Comparison of ENCODE assay signal across 8 cellular contexts in the genomic region with DNA sequence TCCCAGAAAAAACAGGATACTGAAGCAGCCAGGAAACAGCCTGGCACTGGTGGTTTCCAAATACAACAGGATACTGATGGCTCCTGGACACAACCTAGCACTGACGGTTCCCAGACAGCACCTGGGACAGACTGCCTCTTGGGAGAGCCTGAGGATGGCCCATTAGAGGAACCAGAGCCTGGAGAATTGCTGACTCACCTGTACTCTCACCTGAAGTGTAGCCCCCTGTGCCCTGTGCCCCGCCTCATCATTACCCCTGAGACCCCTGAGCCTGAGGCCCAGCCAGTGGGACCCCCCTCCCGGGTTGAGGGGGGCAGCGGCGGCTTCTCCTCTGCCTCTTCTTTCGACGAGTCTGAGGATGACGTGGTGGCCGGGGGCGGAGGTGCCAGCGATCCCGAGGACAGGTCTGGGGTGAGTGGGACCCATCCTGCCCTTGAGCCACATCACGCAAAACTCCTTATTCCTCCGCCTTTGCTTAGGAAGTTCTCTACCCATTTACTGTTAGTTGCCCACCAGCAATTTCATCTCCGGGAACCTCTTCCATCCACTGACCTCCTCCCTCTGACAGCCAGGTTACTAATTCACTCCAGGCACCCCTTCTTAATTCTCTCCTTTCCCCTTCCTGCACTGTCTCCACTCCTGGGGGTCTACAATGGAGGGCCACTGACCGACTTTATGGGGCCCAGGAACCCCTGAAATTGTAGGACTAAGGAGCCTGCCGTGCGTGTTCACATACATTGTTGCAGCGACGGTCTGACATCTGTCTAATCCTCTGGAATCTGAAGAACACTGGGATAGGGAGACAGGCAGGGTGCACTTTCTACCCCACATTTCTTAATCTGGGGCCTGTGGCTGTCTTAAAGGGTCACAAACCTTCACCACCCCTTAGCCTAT. TPM values are rescaled to one million over a fixed set of nuclear protein-coding genes. Genes with fewer than 3 reads are reported as not detected.
DNase-seq lines count a peak whose midpoint lies in the region; ATAC-seq, FAIRE-seq and TF ChIP-seq lines count a peak whose summit lies in the region.

No MANE protein-coding gene starts in this region.

- H3K9me3 Mint-ChIP-seq in naive thymus-derived CD8-positive, alpha-beta T cell = no peaks in the 10 kb centered on the region

- H2BK20ac ChIP-seq in H1 (ENCODE audit: low read length) = no peak overlapping the region

- H2BK5ac ChIP-seq in H1 (ENCODE audit: low read depth, low read length) = peak overlapping the region; percentile 84; the same call in 1 of the 2 replicates

- POLR2A ChIA-PET in PC-9 (lab: Charles Lee; ENCODE audit: unreplicated experiment) (interaction anchor here (0.5 to 1.9 kb wide), 5 partner anchors 32 to 765 kb away, joined by 3 to 10 read pairs (median 5); a partner anchor contains a TSS), H1 (lab: Charles Lee; ENCODE audit: partially characterized antibody) (interaction anchor here (0.7 to 2.4 kb wide), 14 partner anchors 14 to 81 kb away, joined by 3 to 28 read pairs (median 4); a partner anchor contains a TSS)
- POLR2A ChIA-PET in naive thymus-derived CD8-positive, alpha-beta T cell (lab: Charles Lee) = interaction anchor here (0.6 to 2.5 kb wide), 8 partner anchors 10 to 545 kb away, joined by 3 to 23 read pairs (median 4); a partner anchor contains a TSS

- TF ChIP-seq POLR2A in H1 (IDR thresholded peaks at IDR 0.05; ENCODE audit: control extremely low read depth in 1 of 2, low read depth in 2 of 2, low read length in 2 of 2) = peak in 1 of 2 experiments; percentile 39; a peak in 1 of 3 replicates

- peak overlapping the region; percentile 99 for H3K27ac ChIP-seq in PC-9
- H3K27ac ChIP-seq in H1 (ENCODE audit: low read depth, low read length) = no peak overlapping the region

- 0 out of 2 replicates have a peak overlapping the region, but pooled peaks have one; percentile 61 for H2BK15ac ChIP-seq in H1 (ENCODE audit: low read length)

- H3K56ac ChIP-seq in H1 (replicated peaks; ENCODE audit: insufficient read length, low read depth, low read length) = no peak overlapping the region

- H2AFZ ChIP-seq in PC-9 = no peak overlapping the region
- no peak overlapping the region for H2AFZ ChIP-seq in H1 (ENCODE audit: low read length)

- H3K9me2 ChIP-seq in PC-9 (ENCODE audit: insufficient read depth) = no peaks in the 10 kb centered on the region

- TF ChIP-seq CTCF in PC-9 (conservative IDR thresholded peaks at IDR 0.05) (no peak), H1 (IDR thresholded peaks at IDR 0.05; ENCODE audit: control extremely low read depth in 1 of 3, insufficient read depth in 1 of 3, low read depth in 1 of 3, low read length in 3 of 3) (no peak)

- H3K79me2 ChIP-seq in PC-9 (ENCODE audit: low read depth) (peaks cover 57% of the 10 kb centered on the region), H1 (ENCODE audit: control insufficient read depth in 1 of 2, insufficient read depth in 2 of 2, low read length in 2 of 2) (peaks cover 0 to 36% of the 10 kb centered on the region in 2 experiments; a peak in 2 of 4 replicates)

- peak overlapping the region; percentile 68 for H4K8ac ChIP-seq in H1 (ENCODE audit: extremely low read depth, insufficient read depth, low read length)

- peak overlapping the region; percentile 75 for H3K4me3 ChIP-seq in PC-9
- H3K4me3 ChIP-seq in H1 (ENCODE audit: extremely low read depth in 1 of 4, insufficient read depth in 2 of 4, low read depth in 3 of 4, low read length in 4 of 4) = peak overlapping the region; percentile 72 to 94 (median 90)

- H3K18ac ChIP-seq in H1 (ENCODE audit: extremely low read depth, low read length) = peak overlapping the region; percentile 0; the same call in 1 of the 2 replicates

- H3K36me3 ChIP-seq in PC-9 (ENCODE audit: low read depth) = peaks cover 7% of the 10 kb centered on the region; the same call in 1 of the 2 replicates
- H3K36me3 ChIP-seq in H1 (ENCODE audit: control insufficient read depth in 2 of 4, insufficient read depth in 4 of 4, low read length in 3 of 4) = peaks cover 0 to 2% (median 0%) of the 10 kb centered on the region in 4 experiments; a peak in 2 of 8 replicates

- H3K27me3 ChIP-seq in PC-9 (ENCODE audit: insufficient read depth, low read depth) = no peaks in the 10 kb centered on the region
- H3K27me3 ChIP-seq in H1 (replicated peaks in 1 of 4; ENCODE audit: control insufficient read depth in 3 of 4, extremely low read depth in 1 of 4, insufficient read depth in 3 of 4, low read length in 3 of 4) = no peaks in the 10 kb centered on the region

- no peaks in the 10 kb centered on the region for H3K9me3 ChIP-seq in PC-9 (ENCODE audit: insufficient read depth, low read depth)
- no peaks in the 10 kb centered on the region for H3K9me3 ChIP-seq in H1 (ENCODE audit: insufficient read depth in 2 of 2, low read depth in 1 of 2, low read length in 1 of 2)

- intact Hi-C loops in PC-9 (cut with micrococcal nuclease; ENCODE audit: unreplicated experiment) = loop anchor here (5.0 kb wide), 3 partner anchors 106 to 509 kb away; a partner anchor contains a TSS

- peak overlapping the region; percentile 94; the same call in 1 of the 2 replicates for H2BK12ac ChIP-seq in H1 (ENCODE audit: low read depth, low read length)

- H4K5ac ChIP-seq in H1 (ENCODE audit: insufficient read length, low read depth, low read length) = no peak overlapping the region

- peak overlapping the region; percentile 98 for H3K4me2 ChIP-seq in PC-9
- peak overlapping the region; percentile 96 to 100 for H3K4me2 ChIP-seq in H1 (ENCODE audit: insufficient read depth in 1 of 2, low read depth in 2 of 2, low read length in 2 of 2)

- no peak overlapping the region for H4K91ac ChIP-seq in H1 (replicated peaks; ENCODE audit: insufficient read length, low read length)

- peaks cover 0 to 7% (median 0%) of the 10 kb centered on the region in 3 donors for H3K36me3 Mint-ChIP-seq in naive thymus-derived CD8-positive, alpha-beta T cell

- H3K14ac ChIP-seq in H1 (ENCODE audit: insufficient read length) = no peak overlapping the region

- H3K4me1 ChIP-seq in PC-9 (replicated peaks; ENCODE audit: insufficient read depth) (peaks cover 33% of the 10 kb centered on the region), H1 (replicated peaks in 1 of 4; ENCODE audit: control insufficient read depth in 3 of 4, insufficient read depth in 4 of 4, low read length in 3 of 4) (peaks cover 0 to 25% (median 8%) of the 10 kb centered on the region in 4 experiments; a peak in 6 of 7 replicates)

- TSS peak; percentile 28 for BruUV-seq in PC-9 (replicated peaks; lab: Mats Ljungman, UMichigan)

- H3K23ac ChIP-seq in H1 (ENCODE audit: insufficient read length) = no peak overlapping the region

- peak overlapping the region; percentile 45 to 90 (median 84) for H3K9ac ChIP-seq in H1 (replicated peaks in 1 of 4; ENCODE audit: extremely low read depth in 1 of 4, low read depth in 3 of 4, low read length in 3 of 4)

- peak overlapping the region; percentile 80 to 98 (median 90) for H3K4me3 Mint-ChIP-seq in naive thymus-derived CD8-positive, alpha-beta T cell

- peak; percentile 43 for DNase-seq in EL
- peak; percentile 29 to 41 for DNase-seq in PC-9
- DNase-seq in H1 (ENCODE audit: low read depth in 1 of 2, low spot score in 2 of 2) = no peak
- no peak for DNase-seq in naive thymus-derived CD8-positive, alpha-beta T cell
- DNase-seq in NCI-H128 (lab: John Stamatoyannopoulos, UW; ENCODE audit: unreplicated experiment) = no peak
- DNase-seq in cerebellar nuclear complex (lab: John Stamatoyannopoulos, UW) = no peak
- no peak for DNase-seq in kidney glomerular epithelial cell (lab: John Stamatoyannopoulos, UW)

- peak overlapping the region; percentile 76 for H2AK5ac ChIP-seq in H1 (ENCODE audit: low read depth, low read length)

- TF ChIP-seq EP300 in H1 (IDR thresholded peaks at IDR 0.05; ENCODE audit: borderline replicate concordance in 1 of 2, low read depth in 2 of 2, low read length in 2 of 2) = no peak

- no peak for TF ChIP-seq RAD21 in H1 (IDR thresholded peaks at IDR 0.05 in 1 of 2, conservative IDR thresholded peaks at IDR 0.05 in 1 of 2; ENCODE audit: low read depth in 2 of 2, low read length in 2 of 2)

- H3K27ac Mint-ChIP-seq in naive thymus-derived CD8-positive, alpha-beta T cell = peak overlapping the region; percentile 79 to 99 (median 92)

- peaks cover 38 to 78% (median 76%) of the 10 kb centered on the region in 4 donors for H3K4me1 Mint-ChIP-seq in naive thymus-derived CD8-positive, alpha-beta T cell

- no peak overlapping the region for H2BK120ac ChIP-seq in H1 (replicated peaks; ENCODE audit: low read depth, low read length)

- WGBS in H1 (ENCODE audit: extremely low coverage in 1 of 2, insufficient coverage in 1 of 2, insufficient read length in 1 of 2, insufficient replicate concordance in 2 of 2, low coverage in 1 of 2, low lambda C conversion rate in 2 of 2, missing lambda C conversion rate in 1 of 2), 2 experiments = 37% methylated on average over 16 of the region's 20 CpGs; no CpG with 5 or more reads in 1 of the 2 experiments

- no peaks in the 10 kb centered on the region for H3K27me3 Mint-ChIP-seq in naive thymus-derived CD8-positive, alpha-beta T cell

- H3K4ac ChIP-seq in H1 (replicated peaks; ENCODE audit: insufficient read length, low read depth, low read length) = no peak overlapping the region

- FAIRE-seq in H1 (lab: Jason Lieb, UNC) = no peak

- peaks cover 10% of the 10 kb centered on the region for H3K79me1 ChIP-seq in H1 (ENCODE audit: low read depth, low read length)

- peaks cover 27% of the 10 kb centered on the region for H3F3A ChIP-seq in PC-9 (ENCODE audit: insufficient read depth, low read depth)

- ATAC-seq in naive thymus-derived CD8-positive, alpha-beta T cell = no peak
- ATAC-seq in GM19455 (IDR thresholded peaks at IDR 0.05; ENCODE audit: unreplicated experiment) = no peak

- CTCF ChIA-PET in PC-9 (lab: Charles Lee) = no interaction called here
- CTCF ChIA-PET in H1 (lab: Charles Lee; ENCODE audit: partially characterized antibody) = interaction anchor here (0.9 to 1.4 kb wide), 6 partner anchors 15 to 178 kb away, joined by 3 to 4 read pairs (median 3); a partner anchor contains a TSS

- peaks cover 23% of the 10 kb centered on the region for H3K23me2 ChIP-seq in H1 (ENCODE audit: low read depth, low read length)

- H4K20me1 ChIP-seq in PC-9 (ENCODE audit: insufficient read depth) (peaks cover 18% of the 10 kb centered on the region), H1 (replicated peaks in 1 of 2; ENCODE audit: control insufficient read depth in 1 of 2, insufficient read depth in 2 of 2, low read length in 2 of 2) (no peaks in the 10 kb centered on the region)

RNA-seq across cellular contexts. Expression of a gene that starts 1.2 kb away (rescaled TPM):
- 17.6 and 22.1 TPM in 2 replicates for total RNA-seq in PC-9 (2021)
- 8.9 and 9.5 TPM in 2 replicates for total RNA-seq in H1 (2021; fragmentation: NEBNext Ultra II Directional; extraction: Animal tissue kit (Norgen Biotek cat#: 25700))
- polyA plus RNA-seq in H1 (2011; rRNA removed) = 5.2 and 7.8 TPM in 2 replicates
- polyA plus RNA-seq in H1 (2011; cell fraction: cytosol; rRNA removed) = 7.0 TPM
- 12.2 TPM for polyA plus RNA-seq in H1 (2011; cell fraction: nucleus; rRNA removed)
- 6.0 to 9.0 TPM (median 8.9 TPM) in 4 replicates for polyA plus RNA-seq in H1 (2012, experiment 1 of 2)
- polyA plus RNA-seq in H1 (2012, experiment 2 of 2) = 8.4 TPM
- 3.4 TPM for polyA plus RNA-seq in H1 (2013, experiment 1 of 2)
- polyA plus RNA-seq in H1 (2013, experiment 2 of 2) = 3.4 TPM
- 8.5 and 11.8 TPM in 2 replicates for polyA minus RNA-seq in H1 (2011; rRNA and poly(A)+ RNA removed)
- 6.2 TPM for polyA minus RNA-seq in H1 (2011; cell fraction: cytosol; rRNA and poly(A)+ RNA removed)
- polyA minus RNA-seq in H1 (2011; cell fraction: nucleus; rRNA and poly(A)+ RNA removed) = 7.3 TPM
- total RNA-seq in naive thymus-derived CD8-positive, alpha-beta T cell = 1 to 10 TPM; 6.3 to 8.1 TPM
- polyA plus RNA-seq in naive thymus-derived CD8-positive, alpha-beta T cell = 1 to 10 TPM; 2.9 to 5.7 (median 4.0) TPM

RNA-seq across cellular contexts. Expression of a gene that starts 1.4 kb away (rescaled TPM):
- 57.7 and 66.6 TPM in 2 replicates for total RNA-seq in PC-9 (2021)
- total RNA-seq in H1 (2021; fragmentation: NEBNext Ultra II Directional; extraction: Animal tissue kit (Norgen Biotek cat#: 25700)) = 39.3 and 41.7 TPM in 2 replicates
- 46.1 and 67.6 TPM in 2 replicates for polyA plus RNA-seq in H1 (2011; rRNA removed)
- polyA plus RNA-seq in H1 (2011; cell fraction: cytosol; rRNA removed) = 51.7 TPM
- 116 TPM for polyA plus RNA-seq in H1 (2011; cell fraction: nucleus; rRNA removed)
- polyA plus RNA-seq in H1 (2012, experiment 1 of 2) = 20.5 to 45.8 TPM (median 40.6 TPM) in 4 replicates
- polyA plus RNA-seq in H1 (2012, experiment 2 of 2) = 48.3 TPM
- 22.4 TPM for polyA plus RNA-seq in H1 (2013, experiment 1 of 2)
- 20.3 TPM for polyA plus RNA-seq in H1 (2013, experiment 2 of 2)
- 25.9 and 28.6 TPM in 2 replicates for polyA minus RNA-seq in H1 (2011; rRNA and poly(A)+ RNA removed)
- 24.7 TPM for polyA minus RNA-seq in H1 (2011; cell fraction: cytosol; rRNA and poly(A)+ RNA removed)
- polyA minus RNA-seq in H1 (2011; cell fraction: nucleus; rRNA and poly(A)+ RNA removed) = 35.4 TPM
- total RNA-seq in naive thymus-derived CD8-positive, alpha-beta T cell = 10 to 100 TPM; 39.2 to 39.3 TPM
- polyA plus RNA-seq in naive thymus-derived CD8-positive, alpha-beta T cell = 10 to 100 TPM in 2 of 3 donors, 1 to 10 TPM in 1; 9.8 to 14.8 (median 13.3) TPM

RNA-seq across cellular contexts. Expression of a gene that starts 27.7 kb away (rescaled TPM):
- 57.7 and 86.6 TPM in 2 replicates for total RNA-seq in PC-9 (2021)
- total RNA-seq in H1 (2021; fragmentation: NEBNext Ultra II Directional; extraction: Animal tissue kit (Norgen Biotek cat#: 25700)) = 24.8 and 29.4 TPM in 2 replicates
- polyA plus RNA-seq in H1 (2011; rRNA removed) = 13.5 and 20.0 TPM in 2 replicates
- polyA plus RNA-seq in H1 (2011; cell fraction: cytosol; rRNA removed) = 10.3 TPM
- 22.0 TPM for polyA plus RNA-seq in H1 (2011; cell fraction: nucleus; rRNA removed)
- 7.0 to 14.8 TPM (median 13.2 TPM) in 4 replicates for polyA plus RNA-seq in H1 (2012, experiment 1 of 2)
- 9.5 TPM for polyA plus RNA-seq in H1 (2012, experiment 2 of 2)
- polyA plus RNA-seq in H1 (2013, experiment 1 of 2) = 11.1 TPM
- polyA plus RNA-seq in H1 (2013, experiment 2 of 2) = 10.7 TPM
- 9.9 and 10.0 TPM in 2 replicates for polyA minus RNA-seq in H1 (2011; rRNA and poly(A)+ RNA removed)
- polyA minus RNA-seq in H1 (2011; cell fraction: cytosol; rRNA and poly(A)+ RNA removed) = 6.8 TPM
- 14.0 TPM for polyA minus RNA-seq in H1 (2011; cell fraction: nucleus; rRNA and poly(A)+ RNA removed)
- 10 to 100 TPM; 15.6 to 16.9 TPM for total RNA-seq in naive thymus-derived CD8-positive, alpha-beta T cell
- 1 to 10 TPM in 1 of 3 donors, under 1 TPM in 2; 0.80 to 1.2 (median 0.83) TPM for polyA plus RNA-seq in naive thymus-derived CD8-positive, alpha-beta T cell

RNA-seq across cellular contexts. Expression of a gene that starts 32.1 kb away (rescaled TPM):
- 35.9 and 39.3 TPM in 2 replicates for total RNA-seq in PC-9 (2021)
- total RNA-seq in H1 (2021; fragmentation: NEBNext Ultra II Directional; extraction: Animal tissue kit (Norgen Biotek cat#: 25700)) = 24.8 and 26.5 TPM in 2 replicates
- 24.1 and 30.3 TPM in 2 replicates for polyA plus RNA-seq in H1 (2011; rRNA removed)
- polyA plus RNA-seq in H1 (2011; cell fraction: cytosol; rRNA removed) = 15.6 TPM
- 50.3 TPM for polyA plus RNA-seq in H1 (2011; cell fraction: nucleus; rRNA removed)
- polyA plus RNA-seq in H1 (2012, experiment 1 of 2) = 25.7 to 38.2 TPM (median 32.4 TPM) in 4 replicates
- polyA plus RNA-seq in H1 (2012, experiment 2 of 2) = 21.4 TPM
- polyA plus RNA-seq in H1 (2013, experiment 1 of 2) = 16.8 TPM
- 15.6 TPM for polyA plus RNA-seq in H1 (2013, experiment 2 of 2)
- polyA minus RNA-seq in H1 (2011; rRNA and poly(A)+ RNA removed) = 10.9 and 13.6 TPM in 2 replicates
- polyA minus RNA-seq in H1 (2011; cell fraction: cytosol; rRNA and poly(A)+ RNA removed) = 18.9 TPM
- 10.9 TPM for polyA minus RNA-seq in H1 (2011; cell fraction: nucleus; rRNA and poly(A)+ RNA removed)
- total RNA-seq in naive thymus-derived CD8-positive, alpha-beta T cell = 1 to 10 TPM; 7.0 to 7.1 TPM
- polyA plus RNA-seq in naive thymus-derived CD8-positive, alpha-beta T cell = 1 to 10 TPM; 2.5 to 4.6 (median 3.4) TPM

RNA-seq across cellular contexts. Expression of a gene that starts 32.9 kb away (rescaled TPM):
- 119 and 147 TPM in 2 replicates for total RNA-seq in PC-9 (2021)
- 201 and 220 TPM in 2 replicates for total RNA-seq in H1 (2021; fragmentation: NEBNext Ultra II Directional; extraction: Animal tissue kit (Norgen Biotek cat#: 25700))
- polyA plus RNA-seq in H1 (2011; rRNA removed) = 202 and 283 TPM in 2 replicates
- polyA plus RNA-seq in H1 (2011; cell fraction: cytosol; rRNA removed) = 244 TPM
- 580 TPM for polyA plus RNA-seq in H1 (2011; cell fraction: nucleus; rRNA removed)
- polyA plus RNA-seq in H1 (2012, experiment 1 of 2) = 183 to 289 TPM (median 274 TPM) in 4 replicates
- 187 TPM for polyA plus RNA-seq in H1 (2012, experiment 2 of 2)
- polyA plus RNA-seq in H1 (2013, experiment 1 of 2) = 254 TPM
- polyA plus RNA-seq in H1 (2013, experiment 2 of 2) = 247 TPM
- polyA minus RNA-seq in H1 (2011; rRNA and poly(A)+ RNA removed) = 310 and 364 TPM in 2 replicates
- 247 TPM for polyA minus RNA-seq in H1 (2011; cell fraction: cytosol; rRNA and poly(A)+ RNA removed)
- 135 TPM for polyA minus RNA-seq in H1 (2011; cell fraction: nucleus; rRNA and poly(A)+ RNA removed)
- 10 to 100 TPM; 64.1 to 68.2 TPM for total RNA-seq in naive thymus-derived CD8-positive, alpha-beta T cell
- 10 to 100 TPM; 45.9 to 62.3 (median 60.4) TPM for polyA plus RNA-seq in naive thymus-derived CD8-positive, alpha-beta T cell

Comparison
In these comparisons a context has a peak if more than half of its experiments do, and no peak if none do; other contexts are left out.
1. DNase-seq: peak in EL (single experiment) and PC-9 (2 of 2); none in H1 (0 of 2), naive thymus-derived CD8-positive, alpha-beta T cell (0 of 10), NCI-H128 (single experiment), cerebellar nuclear complex (0 of 2) and kidney glomerular epithelial cell (single experiment).